ENCODE assay signal across 11 cellular contexts in the genomic region with DNA sequence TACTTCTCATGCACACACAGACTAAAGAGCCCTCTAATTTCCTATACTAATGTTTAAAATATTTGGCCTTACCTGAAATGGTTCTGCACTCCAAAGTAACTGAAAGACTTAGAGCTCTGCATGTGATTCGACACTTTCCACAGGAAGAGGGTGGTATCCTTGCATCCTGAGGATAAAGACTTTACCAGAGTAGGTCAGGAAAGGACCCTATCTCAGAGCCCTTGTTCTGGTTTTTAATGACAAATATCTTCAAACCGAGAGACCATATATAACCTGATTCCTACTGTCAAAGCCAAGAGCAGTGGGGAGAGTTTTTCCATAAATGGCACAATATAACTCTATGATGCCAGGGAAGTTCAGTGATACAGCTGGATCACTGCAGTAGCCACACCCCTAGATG. TPM values are rescaled to one million over a fixed set of nuclear protein-coding genes. Genes with fewer than 3 reads are reported as not detected.
A peak's percentile ranks its signal among the peaks of the same experiment; 100 is the strongest.
DNase-seq lines count a peak whose midpoint lies in the region; TF ChIP-seq lines count a peak whose summit lies in the region.
"Had no signal": no experiment of that assay in that cellular context is flagged by ENCODE, and none has a peak within 500 bp of the region (broad histone marks: within the 10 kb centered on the region; RNA-seq: fewer than 3 reads in every experiment).

A gene with protein sequence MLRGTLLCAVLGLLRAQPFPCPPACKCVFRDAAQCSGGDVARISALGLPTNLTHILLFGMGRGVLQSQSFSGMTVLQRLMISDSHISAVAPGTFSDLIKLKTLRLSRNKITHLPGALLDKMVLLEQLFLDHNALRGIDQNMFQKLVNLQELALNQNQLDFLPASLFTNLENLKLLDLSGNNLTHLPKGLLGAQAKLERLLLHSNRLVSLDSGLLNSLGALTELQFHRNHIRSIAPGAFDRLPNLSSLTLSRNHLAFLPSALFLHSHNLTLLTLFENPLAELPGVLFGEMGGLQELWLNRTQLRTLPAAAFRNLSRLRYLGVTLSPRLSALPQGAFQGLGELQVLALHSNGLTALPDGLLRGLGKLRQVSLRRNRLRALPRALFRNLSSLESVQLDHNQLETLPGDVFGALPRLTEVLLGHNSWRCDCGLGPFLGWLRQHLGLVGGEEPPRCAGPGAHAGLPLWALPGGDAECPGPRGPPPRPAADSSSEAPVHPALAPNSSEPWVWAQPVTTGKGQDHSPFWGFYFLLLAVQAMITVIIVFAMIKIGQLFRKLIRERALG (minus strand): TSS at position 101 of the 400 bp plus-strand sequence. CDS start 984 bp downstream, outside the sequence.

- H3K4me1 Mint-ChIP-seq in CD4-positive, alpha-beta memory T cell = peaks cover 18 to 49% (median 40%) of the 10 kb centered on the region in 4 donors

- peaks cover 7 to 11% of the 10 kb centered on the region in 2 donors for H3K27me3 Mint-ChIP-seq in CD4-positive, alpha-beta memory T cell

- H3K9me3 ChIP-seq in CD4-positive, alpha-beta memory T cell (ENCODE audit: control insufficient read depth in 1 of 2, low read length in 2 of 2) = no peaks in the 10 kb centered on the region
- H3K9me3 ChIP-seq in Loucy (ENCODE audit: insufficient read depth, low read depth, low read length) (no peaks in the 10 kb centered on the region), ectodermal cell (ENCODE audit: control insufficient read depth, low read length) (no peaks in the 10 kb centered on the region), trophoblast cell (ENCODE audit: insufficient read depth, low read depth, low read length) (no peaks in the 10 kb centered on the region)

- POLR2A ChIA-PET in CD4-positive, alpha-beta memory T cell (lab: Charles Lee; ENCODE audit: partially characterized antibody) = interaction anchor here (1.3 to 1.6 kb wide), 2 partner anchors 43 to 56 kb away, joined by 4 to 5 read pairs; no protein-coding TSS in a partner anchor

- CTCF ChIA-PET in CD4-positive, alpha-beta memory T cell (lab: Charles Lee; ENCODE audit: partially characterized antibody) = interaction anchor here (0.6 to 4.2 kb wide), 4 partner anchors 65 to 84 kb away, joined by 3 to 26 read pairs (median 4); no protein-coding TSS in a partner anchor

- TF ChIP-seq CTCF in Loucy (conservative IDR thresholded peaks at IDR 0.05; ENCODE audit: low read length) = no peak

- peaks cover 42% of the 10 kb centered on the region for H3K4me1 ChIP-seq in CD4-positive, alpha-beta memory T cell (ENCODE audit: insufficient read depth, low read length)
- peaks cover 35% of the 10 kb centered on the region for H3K4me1 ChIP-seq in Loucy (ENCODE audit: insufficient read depth, low read length, poor library complexity, severe bottlenecking)
- peaks cover 9% of the 10 kb centered on the region for H3K4me1 ChIP-seq in ectodermal cell (ENCODE audit: control insufficient read depth, insufficient read depth, low read length)
- no peaks in the 10 kb centered on the region for H3K4me1 ChIP-seq in trophoblast cell (ENCODE audit: control insufficient read depth in 1 of 2, insufficient read depth in 2 of 2, low read length in 2 of 2)

- H3K9me3 Mint-ChIP-seq in CD4-positive, alpha-beta memory T cell = no peaks in the 10 kb centered on the region

- H3K27ac Mint-ChIP-seq in CD4-positive, alpha-beta memory T cell = peak within 1 kb of the TSS in 4 of 7 donors; percentile 11 to 66 (median 58)

- H2AK5ac ChIP-seq in trophoblast cell (ENCODE audit: low read length) = no peak within 1 kb of the TSS

- H3F3A ChIP-seq in Loucy (ENCODE audit: low read depth) = 0 out of 2 replicates have a peak, but pooled peaks cover 4% of the 10 kb centered on the region

- H3K18ac ChIP-seq in trophoblast cell (ENCODE audit: low read length) = no peak within 1 kb of the TSS

- 87 to 95% methylated on average over 2 of the region's 2 CpGs for WGBS in ectodermal cell, 2 experiments
- no CpG with 5 or more reads among the region's 2 CpGs for WGBS in trophoblast cell (ENCODE audit: extremely low coverage, insufficient coverage, insufficient read length)

- H4K12ac ChIP-seq in trophoblast cell (ENCODE audit: low read depth, low read length) = no peak within 1 kb of the TSS

- no peaks in the 10 kb centered on the region for H3K79me1 ChIP-seq in trophoblast cell (ENCODE audit: low read length)

- H3K4me3 ChIP-seq in CD4-positive, alpha-beta memory T cell (ENCODE audit: low read length in 2 of 2) = peak within 1 kb of the TSS in 1 of 2 donors; percentile 74
- H3K4me3 ChIP-seq in Loucy (ENCODE audit: low read length, poor library complexity, severe bottlenecking) = peak within 1 kb of the TSS; percentile 72
- peak within 1 kb of the TSS; percentile 25 for H3K4me3 ChIP-seq in ectodermal cell (ENCODE audit: insufficient read depth, low read depth, low read length)
- no peak within 1 kb of the TSS for H3K4me3 ChIP-seq in trophoblast cell (ENCODE audit: low read depth, low read length)

- H3K36me3 Mint-ChIP-seq in CD4-positive, alpha-beta memory T cell = peaks cover 0 to 4% of the 10 kb centered on the region in 2 donors

- no peak within 1 kb of the TSS for H2BK12ac ChIP-seq in trophoblast cell (ENCODE audit: low read length)

- H2BK5ac ChIP-seq in trophoblast cell (ENCODE audit: low read depth, low read length, poor library complexity) = no peak within 1 kb of the TSS

- no peak within 1 kb of the TSS for H3K27ac ChIP-seq in CD4-positive, alpha-beta memory T cell (ENCODE audit: low read depth, low read length)
- H3K27ac ChIP-seq in ectodermal cell (ENCODE audit: insufficient read depth, low read depth, low read length, poor library complexity, severe bottlenecking) (no peak within 1 kb of the TSS), trophoblast cell (ENCODE audit: low read depth, low read length) (no peak within 1 kb of the TSS)

- H3K9ac ChIP-seq in Loucy (ENCODE audit: low read depth, low read length, poor library complexity, severe bottlenecking) (peak within 1 kb of the TSS; percentile 62), trophoblast cell (ENCODE audit: low read length) (no peak within 1 kb of the TSS)

- no peaks in the 10 kb centered on the region for H3K79me2 ChIP-seq in Loucy (ENCODE audit: insufficient read depth, low read length)
- H3K79me2 ChIP-seq in trophoblast cell (ENCODE audit: control insufficient read depth, insufficient read depth, low read length, poor library complexity) = no peaks in the 10 kb centered on the region

- H2BK120ac ChIP-seq in trophoblast cell (ENCODE audit: insufficient read depth, low read length, poor library complexity) = no peak within 1 kb of the TSS

- H3K14ac ChIP-seq in trophoblast cell (ENCODE audit: low read length) = no peak within 1 kb of the TSS

- H3K9me2 ChIP-seq in Loucy (replicated peaks; ENCODE audit: low read depth, low read length) = no peaks in the 10 kb centered on the region

- H4K8ac ChIP-seq in trophoblast cell (ENCODE audit: low read depth, low read length) = no peak within 1 kb of the TSS

- no peaks in the 10 kb centered on the region for H3K27me3 ChIP-seq in CD4-positive, alpha-beta memory T cell (ENCODE audit: insufficient read depth, low read length)
- H3K27me3 ChIP-seq in Loucy (ENCODE audit: insufficient read depth, low read length, poor library complexity, severe bottlenecking) (no peaks in the 10 kb centered on the region), ectodermal cell (ENCODE audit: control insufficient read depth, insufficient read depth, low read length, poor library complexity, severe bottlenecking) (peaks cover 58% of the 10 kb centered on the region), trophoblast cell (ENCODE audit: insufficient read depth, low read length) (peaks cover 6% of the 10 kb centered on the region)

- intact Hi-C loops in CD4-positive, alpha-beta memory T cell (cut with micrococcal nuclease) = no loop called here

- H4K20me1 ChIP-seq in Loucy (ENCODE audit: insufficient read depth, low read length, poor library complexity, severe bottlenecking) = no peaks in the 10 kb centered on the region

- no peak within 1 kb of the TSS for H4K91ac ChIP-seq in trophoblast cell (ENCODE audit: low read depth, low read length)

- H3K23ac ChIP-seq in trophoblast cell (ENCODE audit: low read length) = no peak within 1 kb of the TSS

- H2AFZ ChIP-seq in Loucy (ENCODE audit: low read length) = peak within 1 kb of the TSS; percentile 84
- no peak within 1 kb of the TSS for H2AFZ ChIP-seq in trophoblast cell (ENCODE audit: insufficient read depth, low read length, poor library complexity)

- no peaks in the 10 kb centered on the region for H3K36me3 ChIP-seq in CD4-positive, alpha-beta memory T cell (ENCODE audit: insufficient read depth, low read length)
- H3K36me3 ChIP-seq in Loucy (ENCODE audit: insufficient read depth, low read length) (no peaks in the 10 kb centered on the region), ectodermal cell (ENCODE audit: control insufficient read depth, insufficient read depth, low read length) (no peaks in the 10 kb centered on the region), trophoblast cell (ENCODE audit: control insufficient read depth in 1 of 2, insufficient read depth in 2 of 2, low read length in 2 of 2) (no peaks in the 10 kb centered on the region)

- no peak within 1 kb of the TSS for H3K4ac ChIP-seq in trophoblast cell (ENCODE audit: low read depth, low read length)

- no peak for DNase-seq in CD4-positive, alpha-beta memory T cell
- DNase-seq in trophoblast cell (no peak), D341Med (ENCODE audit: low spot score) (no peak), GM03348 (ENCODE audit: low spot score) (no peak), anterior cingulate cortex (lab: John Stamatoyannopoulos, UW) (no peak)
- no peak for DNase-seq in stimulated activated CD4-positive, alpha-beta T cell treated with anti-CD3 and anti-CD28 coated beads, Interleukin-1b, Interleukin-23, amount 100 ng/mL, for 48 hours
- DNase-seq: GF-D8, NCI-H2107, SHP77 treated with DMSO at 0.1 percent for 48 hours had no signal

- H3K4me3 Mint-ChIP-seq in CD4-positive, alpha-beta memory T cell = peak within 1 kb of the TSS; percentile 79 to 90 (median 88)

- H3K4me2 ChIP-seq in Loucy (ENCODE audit: low read depth, low read length, poor library complexity, severe bottlenecking) (peak within 1 kb of the TSS; percentile 91), trophoblast cell (ENCODE audit: low read length) (peak within 1 kb of the TSS; percentile 38)

RNA-seq across cellular contexts. Expression of the gene that starts here (rescaled TPM):
- 1 to 10 TPM; 3.8 to 4.2 TPM for total RNA-seq in CD4-positive, alpha-beta memory T cell
- 1 to 10 TPM; 1.3 to 1.9 TPM for polyA plus RNA-seq in CD4-positive, alpha-beta memory T cell
- not detected for polyA plus RNA-seq in ectodermal cell (2013, experiment 1 of 4)
- not detected for polyA plus RNA-seq in ectodermal cell (2013, experiment 2 of 4)
- polyA plus RNA-seq in ectodermal cell (2013, experiment 3 of 4) = not detected
- 0.04 TPM for polyA plus RNA-seq in ectodermal cell (2013, experiment 4 of 4)
- polyA plus RNA-seq in trophoblast cell (2013) = 0.01 TPM in 1 of 2 replicates, not detected in the other
